22 cellular contexts compared by ENCODE assay signal in the genomic region with DNA sequence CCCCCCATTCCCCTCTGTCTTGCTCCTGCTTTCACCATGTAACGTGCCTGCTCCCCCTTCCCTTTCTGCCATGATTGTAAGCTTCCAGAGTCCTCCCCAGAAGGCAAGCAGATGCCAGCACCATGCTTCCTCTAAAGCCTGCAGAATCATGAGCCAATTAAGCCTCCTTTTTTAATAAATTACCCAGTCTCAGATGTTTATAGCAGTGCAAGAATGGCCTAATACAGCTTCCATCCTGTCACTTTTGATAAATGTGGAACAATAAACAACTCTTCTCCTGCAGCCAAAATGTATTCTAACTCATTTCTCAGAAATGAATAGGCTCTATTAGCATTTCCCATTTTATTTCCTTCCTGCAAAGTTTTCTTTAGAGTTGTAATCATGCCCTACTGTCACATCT. TPM values are rescaled to one million over a fixed set of nuclear protein-coding genes. Genes with fewer than 3 reads are reported as not detected.
DNase-seq lines count a peak whose midpoint lies in the region; ATAC-seq, FAIRE-seq and TF ChIP-seq lines count a peak whose summit lies in the region.
"Had no signal": no experiment of that assay in that cellular context is flagged by ENCODE, and none has a peak within 500 bp of the region (broad histone marks: within the 10 kb centered on the region; RNA-seq: fewer than 3 reads in every experiment).

No MANE protein-coding gene starts in this region.

- no peak overlapping the region for H3K4me2 ChIP-seq in astrocyte (ENCODE audit: low read length)
- H3K4me2 ChIP-seq: GM23338 had no signal

- H3K4me1 Mint-ChIP-seq in activated T-cell treated with anti-CD3 and anti-CD28 coated beads, Interleukin-2, amount 50 U/mL, for 24 hours (ENCODE audit: low read depth): peaks cover 20% of the 10 kb centered on the region
- peaks cover 41% of the 10 kb centered on the region for H3K4me1 Mint-ChIP-seq in WTC11
- H3K4me1 Mint-ChIP-seq in astrocyte (ENCODE audit: low read depth, unreplicated experiment): no peaks in the 10 kb centered on the region
- no peaks in the 10 kb centered on the region for H3K4me1 Mint-ChIP-seq in effector memory CD8-positive, alpha-beta T cell (ENCODE audit: low read depth in 2 of 2)

- no peak for ATAC-seq in WTC11
- ATAC-seq in effector memory CD8-positive, alpha-beta T cell (replicated peaks): no peak
- ATAC-seq: GM23338, HCT116 had no signal

- no peak overlapping the region for H2AFZ ChIP-seq in astrocyte (ENCODE audit: low read depth, low read length)
- H2AFZ ChIP-seq: GM23338 had no signal

- FAIRE-seq in astrocyte (lab: Jason Lieb, UNC): no peak
- FAIRE-seq: A204.1 had no signal

- no peaks in the 10 kb centered on the region for H3K4me1 ChIP-seq in astrocyte (ENCODE audit: insufficient read depth, low read length)
- H3K4me1 ChIP-seq: BE2C, Caco-2 had no signal

- H3K27ac Mint-ChIP-seq in activated T-cell treated with anti-CD3 and anti-CD28 coated beads, Interleukin-2, amount 50 U/mL, for 24 hours: peak overlapping the region; percentile 85
- peak overlapping the region; percentile 92; the same call in 1 of the 2 replicates for H3K27ac Mint-ChIP-seq in WTC11
- no peak overlapping the region for H3K27ac Mint-ChIP-seq in astrocyte (ENCODE audit: unreplicated experiment)
- no peak overlapping the region for H3K27ac Mint-ChIP-seq in effector memory CD8-positive, alpha-beta T cell
- H3K27ac Mint-ChIP-seq: CD4-positive, alpha-beta T cell; GM23338 had no signal

- H3K9me3 ChIP-seq in astrocyte (ENCODE audit: insufficient read depth, low read depth, low read length): peaks cover 3% of the 10 kb centered on the region
- H3K9me3 ChIP-seq: BE2C, Caco-2 had no signal

- POLR2A ChIA-PET in WTC11 (lab: Charles Lee): no interaction called here

- CTCF ChIA-PET in WTC11 (lab: Charles Lee): no interaction called here

- no peak overlapping the region for H3K4me3 ChIP-seq in astrocyte (ENCODE audit: insufficient read depth, low read depth, low read length)
- H3K4me3 ChIP-seq: GM23338 had no signal

- no peak overlapping the region for H3K27ac ChIP-seq in astrocyte (ENCODE audit: low read depth, low read length)

- H3K27me3 Mint-ChIP-seq in activated T-cell treated with anti-CD3 and anti-CD28 coated beads, Interleukin-2, amount 50 U/mL, for 24 hours: peaks cover 42% of the 10 kb centered on the region
- H3K27me3 Mint-ChIP-seq in WTC11 (ENCODE audit: low read depth) (peaks cover 17% of the 10 kb centered on the region), astrocyte (ENCODE audit: low read depth, unreplicated experiment) (peaks cover 4% of the 10 kb centered on the region)
- peaks cover 30 to 69% of the 10 kb centered on the region in 2 donors for H3K27me3 Mint-ChIP-seq in effector memory CD8-positive, alpha-beta T cell

- no peaks in the 10 kb centered on the region for H3K27me3 ChIP-seq in astrocyte (ENCODE audit: insufficient read depth, low read length)

- H3K9ac ChIP-seq in astrocyte (ENCODE audit: low read length): no peak overlapping the region

- no peak for DNase-seq in activated T-cell treated with anti-CD3 and anti-CD28 coated beads, Interleukin-2, amount 50 U/mL, for 24 hours
- DNase-seq in activated T-cell treated with anti-CD3 and anti-CD28 coated beads for 4 hours (no peak), WTC11 (ENCODE audit: low spot score) (no peak), astrocyte (ENCODE audit: low read depth) (peak; percentile 47), foreskin melanocyte (peak; percentile 0), mucosa of gallbladder (ENCODE audit: low spot score) (no peak), occipital lobe (lab: John Stamatoyannopoulos, UW) (no peak)
- DNase-seq in effector memory CD8-positive, alpha-beta T cell: no peak
- DNase-seq: BE2C; Caco-2; CD4-positive, alpha-beta T cell; GDM1; KBM-7; NCI-H1105 treated with DMSO at 0.1 percent for 48 hours; NCI-H1694; NCI-H2081 treated with DMSO at 0.1 percent for 48 hours; NCI-H446 treated with DMSO at 0.1 percent for 48 hours; NCI-H748 treated with DMSO at 0.1 percent for 48 hours; Right ventricle myocardium superior had no signal

- no peaks in the 10 kb centered on the region for H3K36me3 ChIP-seq in astrocyte (ENCODE audit: insufficient read depth, low read length)
- H3K36me3 ChIP-seq: BE2C had no signal

- H4K20me1 ChIP-seq in astrocyte (ENCODE audit: insufficient read depth, low read length): no peaks in the 10 kb centered on the region

- no peaks in the 10 kb centered on the region for H3K79me2 ChIP-seq in astrocyte (ENCODE audit: insufficient read depth, low read length)

- peaks cover 15% of the 10 kb centered on the region for H3K9me3 Mint-ChIP-seq in activated T-cell treated with anti-CD3 and anti-CD28 coated beads, Interleukin-2, amount 50 U/mL, for 24 hours
- H3K9me3 Mint-ChIP-seq in WTC11 (peaks cover 62% of the 10 kb centered on the region), astrocyte (ENCODE audit: unreplicated experiment) (peaks cover 14% of the 10 kb centered on the region)
- H3K9me3 Mint-ChIP-seq in effector memory CD8-positive, alpha-beta T cell: peaks cover 1 to 14% of the 10 kb centered on the region in 2 donors
- H3K9me3 Mint-ChIP-seq: CD4-positive, alpha-beta T cell had no signal

- H3K4me3 Mint-ChIP-seq in activated T-cell treated with anti-CD3 and anti-CD28 coated beads, Interleukin-2, amount 50 U/mL, for 24 hours: no peak overlapping the region
- no peak overlapping the region for H3K4me3 Mint-ChIP-seq in WTC11
- H3K4me3 Mint-ChIP-seq in astrocyte (ENCODE audit: unreplicated experiment): no peak overlapping the region
- no peak overlapping the region for H3K4me3 Mint-ChIP-seq in effector memory CD8-positive, alpha-beta T cell
- H3K4me3 Mint-ChIP-seq: CD4-positive, alpha-beta T cell; GM23338 had no signal

- peaks cover 2% of the 10 kb centered on the region for H3K36me3 Mint-ChIP-seq in activated T-cell treated with anti-CD3 and anti-CD28 coated beads, Interleukin-2, amount 50 U/mL, for 24 hours (ENCODE audit: low read depth)
- peaks cover 76% of the 10 kb centered on the region for H3K36me3 Mint-ChIP-seq in WTC11
- peaks cover 2% of the 10 kb centered on the region for H3K36me3 Mint-ChIP-seq in astrocyte (ENCODE audit: low read depth, unreplicated experiment)
- H3K36me3 Mint-ChIP-seq in effector memory CD8-positive, alpha-beta T cell (ENCODE audit: insufficient read depth): no peaks in the 10 kb centered on the region

- TF ChIP-seq CTCF in WTC11 (IDR thresholded peaks at IDR 0.05): no peak
- TF ChIP-seq CTCF in astrocyte (IDR thresholded peaks at IDR 0.05; ENCODE audit: insufficient read depth, low read depth, low read length): no peak

TF ChIP-seq in WTC11, 78 proteins besides CTCF, POLR2A, EP300 and RAD21 (continues in another document):
- TF ChIP-seq SOX15 (CRISPR knock-in tag; IDR thresholded peaks at IDR 0.05): no peak
- no peak for TF ChIP-seq GRHL2 (CRISPR knock-in tag; IDR thresholded peaks at IDR 0.05; ENCODE audit: insufficient replicate concordance, severe bottlenecking)
- no peak for TF ChIP-seq E2F5 (CRISPR knock-in tag; IDR thresholded peaks at IDR 0.05)
- TF ChIP-seq ZNF396 (CRISPR knock-in tag; IDR thresholded peaks at IDR 0.05; ENCODE audit: borderline replicate concordance): no peak
- TF ChIP-seq ZNF121 (CRISPR knock-in tag; IDR thresholded peaks at IDR 0.05): no peak
- no peak for TF ChIP-seq TCF7 (CRISPR knock-in tag; IDR thresholded peaks at IDR 0.05; ENCODE audit: low read depth)
- no peak for TF ChIP-seq ZNF219 (CRISPR knock-in tag; IDR thresholded peaks at IDR 0.05; ENCODE audit: borderline replicate concordance)
- TF ChIP-seq ETV6 (CRISPR knock-in tag; IDR thresholded peaks at IDR 0.05): no peak
- TF ChIP-seq FOXP1 (CRISPR knock-in tag; IDR thresholded peaks at IDR 0.05; ENCODE audit: borderline replicate concordance): no peak
- no peak for TF ChIP-seq STAT6 (CRISPR knock-in tag; conservative IDR thresholded peaks at IDR 0.05; ENCODE audit: low read depth)
- TF ChIP-seq ZNF263 (CRISPR knock-in tag; IDR thresholded peaks at IDR 0.05; ENCODE audit: low read depth): no peak
- TF ChIP-seq ZNF138 (CRISPR knock-in tag; conservative IDR thresholded peaks at IDR 0.05): no peak

RNA-seq across cellular contexts. Expression of gene C7orf25, which starts 43.4 kb away (rescaled TPM):
- 4.7 to 5.5 TPM (median 5.5 TPM) in 3 replicates for total RNA-seq in WTC11 (2021)
- 8.5 and 8.8 TPM in 2 replicates for total RNA-seq in astrocyte
- 8.3 TPM for total RNA-seq in mucosa of gallbladder
- total RNA-seq in occipital lobe: 9.2 TPM

Comparison
In these comparisons a context has a peak if more than half of its experiments do, and no peak if none do; other contexts are left out.
1. DNase-seq: peak in astrocyte (single experiment) and foreskin melanocyte (single experiment); none in activated T-cell treated with anti-CD3 and anti-CD28 coated beads, Interleukin-2, amount 50 U/mL, for 24 hours (single experiment), activated T-cell treated with anti-CD3 and anti-CD28 coated beads for 4 hours (single experiment), WTC11 (single experiment), mucosa of gallbladder (single experiment), occipital lobe (single experiment) and effector memory CD8-positive, alpha-beta T cell (0 of 3).
2. H3K27ac Mint-ChIP-seq: peak in activated T-cell treated with anti-CD3 and anti-CD28 coated beads, Interleukin-2, amount 50 U/mL, for 24 hours (single experiment) and WTC11 (single experiment); none in astrocyte (single experiment) and effector memory CD8-positive, alpha-beta T cell (0 of 2).